10 cellular contexts compared by ENCODE assay signal in the genomic region with DNA sequence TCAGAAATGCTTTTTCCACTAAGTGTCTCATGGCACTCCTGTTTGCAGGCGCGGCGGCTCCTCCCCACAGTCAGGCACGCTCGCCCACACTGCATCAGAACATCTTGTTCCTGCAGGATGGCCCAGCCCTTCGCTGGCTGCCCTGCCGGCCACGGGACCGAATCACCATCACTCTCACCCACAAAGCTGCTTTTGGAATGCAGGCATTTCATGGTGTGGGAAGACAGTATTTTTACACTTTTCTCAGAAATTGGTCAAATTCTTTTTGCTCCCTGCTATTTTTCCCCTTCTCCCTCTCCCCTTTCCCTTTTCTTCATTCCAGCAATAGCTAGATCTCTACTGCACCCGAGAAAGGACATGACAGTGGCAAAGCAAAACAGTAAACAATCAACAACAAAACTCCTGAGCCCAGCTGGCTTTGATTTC.
DNase-seq lines count a peak whose midpoint lies in the region; ATAC-seq and TF ChIP-seq lines count a peak whose summit lies in the region.
"Had no signal": no experiment of that assay in that cellular context is flagged by ENCODE, and none has a peak within 500 bp of the region (broad histone marks: within the 10 kb centered on the region; RNA-seq: fewer than 3 reads in every experiment).

No MANE protein-coding gene starts in this region.

- BruUV-seq in A673 (replicated peaks; lab: Mats Ljungman, UMichigan): no TSS peak

- 54% methylated on average over 10 of the region's 10 CpGs for WGBS in right cardiac atrium

- H3K9me3 ChIP-seq in right cardiac atrium (ENCODE audit: control insufficient read depth, low read length) (no peaks in the 10 kb centered on the region), gastrocnemius medialis (no peaks in the 10 kb centered on the region), A673 (ENCODE audit: low read depth, low read length, poor library complexity, severe bottlenecking) (no peaks in the 10 kb centered on the region)

- H3K36me3 ChIP-seq in gastrocnemius medialis (no peaks in the 10 kb centered on the region), A673 (ENCODE audit: insufficient read depth, low read length, poor library complexity, severe bottlenecking) (no peaks in the 10 kb centered on the region)

- H3K27me3 ChIP-seq in right cardiac atrium (ENCODE audit: control insufficient read depth, insufficient read depth): no peaks in the 10 kb centered on the region
- no peaks in the 10 kb centered on the region for H3K27me3 ChIP-seq in gastrocnemius medialis
- no peaks in the 10 kb centered on the region for H3K27me3 ChIP-seq in A673 (replicated peaks; ENCODE audit: insufficient read depth, low read depth, low read length, poor library complexity)

- H3K4me3 ChIP-seq in right cardiac atrium (ENCODE audit: low read length) (no peak overlapping the region), gastrocnemius medialis (no peak overlapping the region), A673 (ENCODE audit: low read depth, low read length, poor library complexity, severe bottlenecking) (no peak overlapping the region)

- peak; percentile 70 for DNase-seq in Daoy (ENCODE audit: low read depth)
- peak in 46 of 58 donors; percentile 3 to 81 (median 33) for DNase-seq in anterior cingulate cortex (lab: John Stamatoyannopoulos, UW)
- DNase-seq in right cardiac atrium: peak; percentile 53 to 93 (median 84)
- DNase-seq in gastrocnemius medialis: peak; percentile 77 to 80
- no peak for DNase-seq in A673 (ENCODE audit: low spot score)
- DNase-seq in stimulated activated CD4-positive, alpha-beta T cell treated with anti-CD3 and anti-CD28 coated beads, Interleukin-1b, Interleukin-23, amount 100 ng/mL, for 48 hours: no peak
- DNase-seq in stimulated activated CD4-positive, alpha-beta T cell treated with anti-CD3 and anti-CD28 coated beads, Interleukin-4, amount 100 ng/mL, for 1 hour: no peak
- DNase-seq: DMS153; NK-92 treated with Interleukin-12 subunit alpha and Interleukin-12 subunit beta, amount 100 ng/mL, for 24 hours had no signal

- peak overlapping the region; percentile 69 for H3K27ac ChIP-seq in right cardiac atrium (ENCODE audit: low read length)
- peak overlapping the region; percentile 58 to 74 (median 72) for H3K27ac ChIP-seq in gastrocnemius medialis
- H3K27ac ChIP-seq in A673 (ENCODE audit: low read depth, low read length, poor library complexity, severe bottlenecking): no peak overlapping the region

- intact Hi-C loops in right cardiac atrium (cut with DNase I): no loop called here
- intact Hi-C loops in gastrocnemius medialis (cut with DNase I; ENCODE audit: low total_unique reads): loop anchor here (5.0 kb wide), 1 partner anchor 59 kb away; no protein-coding TSS in a partner anchor
- intact Hi-C loops in A673 (cut with micrococcal nuclease; ENCODE audit: unreplicated experiment): no loop called here

- CTCF ChIA-PET in A673 (lab: Charles Lee): no interaction called here

- no peak for TF ChIP-seq POLR2A in gastrocnemius medialis (IDR thresholded peaks at IDR 0.05)

- ATAC-seq in right cardiac atrium (peak; percentile 86 to 97), gastrocnemius medialis (peak; percentile 74 to 87), GM18519 (IDR thresholded peaks at IDR 0.05; ENCODE audit: low FRiP score, unreplicated experiment) (no peak)

- no peak for TF ChIP-seq CTCF in gastrocnemius medialis (IDR thresholded peaks at IDR 0.05 in 4 of 5, conservative IDR thresholded peaks at IDR 0.05 in 1 of 5)
- TF ChIP-seq CTCF in A673 (conservative IDR thresholded peaks at IDR 0.05; ENCODE audit: low read depth, low read length): no peak

- peaks cover 7% of the 10 kb centered on the region for H3K4me1 ChIP-seq in right cardiac atrium (ENCODE audit: control insufficient read depth, insufficient read depth, low read length)
- H3K4me1 ChIP-seq in gastrocnemius medialis: peaks cover 16% of the 10 kb centered on the region in 2 donors
- no peaks in the 10 kb centered on the region for H3K4me1 ChIP-seq in A673 (ENCODE audit: insufficient read depth, low read length, poor library complexity, severe bottlenecking)

- in situ Hi-C loops in gastrocnemius medialis (cut with MboI; ENCODE audit: low sequenced_read_pairs in 4 of 4): no loop called here

- POLR2A ChIA-PET in A673 (lab: Charles Lee; ENCODE audit: low non-redundant PET): no interaction called here

Comparison
In these comparisons a context has a peak if more than half of its experiments do, and no peak if none do; other contexts are left out.
1. DNase-seq: peak in Daoy (single experiment), anterior cingulate cortex (46 of 58), right cardiac atrium (3 of 3) and gastrocnemius medialis (2 of 2); none in A673 (single experiment), stimulated activated CD4-positive, alpha-beta T cell treated with anti-CD3 and anti-CD28 coated beads, Interleukin-1b, Interleukin-23, amount 100 ng/mL, for 48 hours (single experiment) and stimulated activated CD4-positive, alpha-beta T cell treated with anti-CD3 and anti-CD28 coated beads, Interleukin-4, amount 100 ng/mL, for 1 hour (single experiment).